In the genomic region with DNA sequence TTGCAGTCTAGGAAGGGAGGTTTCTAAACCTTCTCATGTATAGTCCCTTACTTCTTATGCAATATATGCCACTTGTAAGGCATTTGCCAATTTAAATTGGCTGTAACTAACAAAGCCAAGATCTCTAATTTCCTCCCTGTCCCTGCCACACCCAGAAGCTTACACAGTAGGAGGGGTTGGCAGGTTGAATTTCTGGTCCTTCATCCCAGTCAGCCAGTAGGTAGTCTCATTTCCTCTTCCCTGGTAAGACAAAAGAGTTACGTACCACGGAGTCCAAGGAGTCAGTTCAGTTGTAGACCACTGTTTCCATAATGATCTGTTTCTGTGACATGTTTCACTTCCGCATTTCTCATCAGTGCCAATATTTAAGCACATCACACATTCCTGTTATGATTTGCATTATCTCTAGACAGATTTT, we compare ENCODE assay signal across 1 cellular context.
TF ChIP-seq lines count a peak whose summit lies in the region.

No MANE protein-coding gene starts in this region.

TF ChIP-seq in GM12878, 131 proteins besides CTCF, POLR2A, EP300 and RAD21 (continued from another document and continues in another):
- TF ChIP-seq, protein P1, sequence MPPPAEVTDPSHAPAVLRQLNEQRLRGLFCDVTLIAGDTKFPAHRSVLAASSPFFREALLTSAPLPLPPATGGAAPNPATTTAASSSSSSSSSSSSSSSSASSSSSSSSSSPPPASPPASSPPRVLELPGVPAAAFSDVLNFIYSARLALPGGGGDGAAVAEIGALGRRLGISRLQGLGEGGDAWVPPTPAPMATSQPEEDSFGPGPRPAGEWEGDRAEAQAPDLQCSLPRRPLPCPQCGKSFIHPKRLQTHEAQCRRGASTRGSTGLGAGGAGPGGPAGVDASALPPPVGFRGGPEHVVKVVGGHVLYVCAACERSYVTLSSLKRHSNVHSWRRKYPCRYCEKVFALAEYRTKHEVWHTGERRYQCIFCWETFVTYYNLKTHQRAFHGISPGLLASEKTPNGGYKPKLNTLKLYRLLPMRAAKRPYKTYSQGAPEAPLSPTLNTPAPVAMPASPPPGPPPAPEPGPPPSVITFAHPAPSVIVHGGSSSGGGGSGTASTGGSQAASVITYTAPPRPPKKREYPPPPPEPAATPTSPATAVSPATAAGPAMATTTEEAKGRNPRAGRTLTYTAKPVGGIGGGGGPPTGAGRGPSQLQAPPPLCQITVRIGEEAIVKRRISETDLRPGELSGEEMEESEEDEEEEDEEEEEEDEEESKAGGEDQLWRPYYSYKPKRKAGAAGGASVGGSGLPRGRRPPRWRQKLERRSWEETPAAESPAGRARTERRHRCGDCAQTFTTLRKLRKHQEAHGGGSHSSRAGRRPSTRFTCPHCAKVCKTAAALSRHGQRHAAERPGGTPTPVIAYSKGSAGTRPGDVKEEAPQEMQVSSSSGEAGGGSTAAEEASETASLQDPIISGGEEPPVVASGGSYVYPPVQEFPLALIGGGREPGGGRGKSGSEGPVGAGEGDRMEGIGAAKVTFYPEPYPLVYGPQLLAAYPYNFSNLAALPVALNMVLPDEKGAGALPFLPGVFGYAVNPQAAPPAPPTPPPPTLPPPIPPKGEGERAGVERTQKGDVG (CRISPR knock-in tag; IDR thresholded peaks at IDR 0.05), result no peak
- TF ChIP-seq CBX3 (IDR thresholded peaks at IDR 0.05; ENCODE audit: borderline replicate concordance, low read depth) (no peak), MTA2 (IDR thresholded peaks at IDR 0.05; ENCODE audit: low read depth) (peak; percentile 92), EED (IDR thresholded peaks at IDR 0.05; ENCODE audit: low read depth) (peak; percentile 99), CREM (IDR thresholded peaks at IDR 0.05; ENCODE audit: low read depth) (peak; percentile 82), ZNF24 (IDR thresholded peaks at IDR 0.05) (peak; percentile 58; the same call in 1 of the 2 replicates), EGR1 (IDR thresholded peaks at IDR 0.05; ENCODE audit: borderline replicate concordance in 1 of 2, low read depth in 2 of 2, low read length in 2 of 2) (no peak), HDGF (IDR thresholded peaks at IDR 0.05) (no peak), IKZF2 (IDR thresholded peaks at IDR 0.05) (peak; percentile 99), TBL1XR1 (IDR thresholded peaks at IDR 0.05; ENCODE audit: low read depth, low read length) (no peak), CHD1 (IDR thresholded peaks at IDR 0.05; ENCODE audit: low read depth, low read length) (no peak), ZNF622 (IDR thresholded peaks at IDR 0.05) (no peak), DPF2 (IDR thresholded peaks at IDR 0.05) (peak; percentile 97), RUNX3 (IDR thresholded peaks at IDR 0.05; ENCODE audit: low read length) (peak; percentile 91), PRDM15 (CRISPR knock-in tag; IDR thresholded peaks at IDR 0.05) (no peak), PBX3 (IDR thresholded peaks at IDR 0.05; ENCODE audit: insufficient replicate concordance, low read depth, low read length) (no peak), CBFB (IDR thresholded peaks at IDR 0.05; ENCODE audit: low read depth) (peak; percentile 22; the same call in 1 of the 2 replicates), CREB1 (IDR thresholded peaks at IDR 0.05; ENCODE audit: low read depth) (peak; percentile 54; the same call in 1 of the 2 replicates), MEF2A (IDR thresholded peaks at IDR 0.05; ENCODE audit: insufficient read depth, low read depth, low read length) (0 out of 2 replicates have a peak, but pooled peaks have one; percentile 54), GABPA (IDR thresholded peaks at IDR 0.05; ENCODE audit: low read depth) (no peak), PML (IDR thresholded peaks at IDR 0.05; ENCODE audit: low read length) (0 out of 2 replicates have a peak, but pooled peaks have one; percentile 49), MTA3 (IDR thresholded peaks at IDR 0.05; ENCODE audit: borderline replicate concordance, low read length) (peak; percentile 90), NFIC (IDR thresholded peaks at IDR 0.05; ENCODE audit: low read depth, low read length) (peak; percentile 92), USF2 (IDR thresholded peaks at IDR 0.05; ENCODE audit: borderline replicate concordance, low read depth, low read length) (no peak), CEBPZ (IDR thresholded peaks at IDR 0.05; ENCODE audit: low read depth, low read length) (no peak), POU2F2 (IDR thresholded peaks at IDR 0.05; ENCODE audit: borderline replicate concordance, low read depth, low read length) (peak; percentile 69; the same call in 1 of the 3 replicates), ZNF207 (IDR thresholded peaks at IDR 0.05; ENCODE audit: borderline replicate concordance) (no peak), ELK1 (IDR thresholded peaks at IDR 0.05; ENCODE audit: low read depth, low read length) (no peak), CEBPB (IDR thresholded peaks at IDR 0.05; ENCODE audit: borderline replicate concordance in 1 of 2, low read depth in 2 of 2, low read length in 2 of 2) (no peak), ZBED1 (IDR thresholded peaks at IDR 0.05; ENCODE audit: borderline replicate concordance) (peak; percentile 69; the same call in 1 of the 2 replicates), NBN (IDR thresholded peaks at IDR 0.05) (peak; percentile 75; the same call in 1 of the 2 replicates), E2F4 (IDR thresholded peaks at IDR 0.05; ENCODE audit: low read depth, low read length) (no peak), IKZF1 (conservative IDR thresholded peaks at IDR 0.05) (peak; percentile 98), MAX (IDR thresholded peaks at IDR 0.05; ENCODE audit: low read depth, low read length) (no peak), YY1 (IDR thresholded peaks at IDR 0.05; ENCODE audit: low read depth, low read length) (0 out of 2 replicates have a peak, but pooled peaks have one; percentile 10)
- TF ChIP-seq, protein P2, sequence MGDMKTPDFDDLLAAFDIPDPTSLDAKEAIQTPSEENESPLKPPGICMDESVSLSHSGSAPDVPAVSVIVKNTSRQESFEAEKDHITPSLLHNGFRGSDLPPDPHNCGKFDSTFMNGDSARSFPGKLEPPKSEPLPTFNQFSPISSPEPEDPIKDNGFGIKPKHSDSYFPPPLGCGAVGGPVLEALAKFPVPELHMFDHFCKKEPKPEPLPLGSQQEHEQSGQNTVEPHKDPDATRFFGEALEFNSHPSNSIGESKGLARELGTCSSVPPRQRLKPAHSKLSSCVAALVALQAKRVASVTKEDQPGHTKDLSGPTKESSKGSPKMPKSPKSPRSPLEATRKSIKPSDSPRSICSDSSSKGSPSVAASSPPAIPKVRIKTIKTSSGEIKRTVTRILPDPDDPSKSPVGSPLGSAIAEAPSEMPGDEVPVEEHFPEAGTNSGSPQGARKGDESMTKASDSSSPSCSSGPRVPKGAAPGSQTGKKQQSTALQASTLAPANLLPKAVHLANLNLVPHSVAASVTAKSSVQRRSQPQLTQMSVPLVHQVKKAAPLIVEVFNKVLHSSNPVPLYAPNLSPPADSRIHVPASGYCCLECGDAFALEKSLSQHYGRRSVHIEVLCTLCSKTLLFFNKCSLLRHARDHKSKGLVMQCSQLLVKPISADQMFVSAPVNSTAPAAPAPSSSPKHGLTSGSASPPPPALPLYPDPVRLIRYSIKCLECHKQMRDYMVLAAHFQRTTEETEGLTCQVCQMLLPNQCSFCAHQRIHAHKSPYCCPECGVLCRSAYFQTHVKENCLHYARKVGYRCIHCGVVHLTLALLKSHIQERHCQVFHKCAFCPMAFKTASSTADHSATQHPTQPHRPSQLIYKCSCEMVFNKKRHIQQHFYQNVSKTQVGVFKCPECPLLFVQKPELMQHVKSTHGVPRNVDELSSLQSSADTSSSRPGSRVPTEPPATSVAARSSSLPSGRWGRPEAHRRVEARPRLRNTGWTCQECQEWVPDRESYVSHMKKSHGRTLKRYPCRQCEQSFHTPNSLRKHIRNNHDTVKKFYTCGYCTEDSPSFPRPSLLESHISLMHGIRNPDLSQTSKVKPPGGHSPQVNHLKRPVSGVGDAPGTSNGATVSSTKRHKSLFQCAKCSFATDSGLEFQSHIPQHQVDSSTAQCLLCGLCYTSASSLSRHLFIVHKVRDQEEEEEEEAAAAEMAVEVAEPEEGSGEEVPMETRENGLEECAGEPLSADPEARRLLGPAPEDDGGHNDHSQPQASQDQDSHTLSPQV (IDR thresholded peaks at IDR 0.05), result no peak
- TF ChIP-seq, protein P3, sequence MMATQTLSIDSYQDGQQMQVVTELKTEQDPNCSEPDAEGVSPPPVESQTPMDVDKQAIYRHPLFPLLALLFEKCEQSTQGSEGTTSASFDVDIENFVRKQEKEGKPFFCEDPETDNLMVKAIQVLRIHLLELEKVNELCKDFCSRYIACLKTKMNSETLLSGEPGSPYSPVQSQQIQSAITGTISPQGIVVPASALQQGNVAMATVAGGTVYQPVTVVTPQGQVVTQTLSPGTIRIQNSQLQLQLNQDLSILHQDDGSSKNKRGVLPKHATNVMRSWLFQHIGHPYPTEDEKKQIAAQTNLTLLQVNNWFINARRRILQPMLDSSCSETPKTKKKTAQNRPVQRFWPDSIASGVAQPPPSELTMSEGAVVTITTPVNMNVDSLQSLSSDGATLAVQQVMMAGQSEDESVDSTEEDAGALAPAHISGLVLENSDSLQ (IDR thresholded peaks at IDR 0.05), result peak; percentile 66
